Comparison of ENCODE assay signal across 8 cellular contexts in the genomic region with DNA sequence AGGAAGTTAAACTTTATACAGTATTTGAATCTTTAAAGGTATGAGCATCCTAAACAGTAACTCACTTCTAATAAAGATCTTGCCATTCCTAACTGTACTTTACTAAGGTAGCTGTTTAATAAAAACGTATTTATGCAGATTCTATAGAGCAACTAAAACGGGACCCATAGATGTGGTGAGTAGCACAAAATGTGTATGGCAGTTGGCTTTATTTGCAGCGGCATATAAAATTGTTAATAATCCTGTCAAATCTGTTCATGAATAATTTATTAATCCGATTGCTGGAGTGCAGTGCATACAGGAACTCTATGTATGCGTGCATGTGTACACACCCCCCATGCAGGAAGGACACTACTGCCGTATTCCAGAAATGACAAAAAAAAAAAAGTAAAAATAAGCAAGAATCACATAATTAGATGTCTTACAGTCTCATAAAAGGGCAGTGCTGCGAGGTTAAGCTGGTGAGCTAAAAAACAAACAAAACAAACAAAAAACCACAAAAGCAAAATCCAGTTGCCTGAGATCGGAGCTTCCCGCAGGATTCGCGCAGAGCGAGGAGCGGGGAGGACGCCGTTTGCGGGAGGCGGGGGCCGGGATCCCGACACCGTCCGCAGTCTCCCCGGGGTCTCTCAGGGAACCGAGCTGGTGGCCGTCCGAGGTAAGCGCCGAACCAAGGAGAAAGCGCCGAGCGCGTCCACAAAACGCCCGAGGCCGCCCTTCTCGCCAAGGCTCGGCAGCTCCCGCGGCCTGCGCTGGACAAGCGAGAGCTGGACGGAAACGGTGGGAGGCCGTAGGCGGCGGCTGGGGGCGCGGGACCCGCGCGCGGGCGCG. TPM values are rescaled to one million over a fixed set of nuclear protein-coding genes. Genes with fewer than 3 reads are reported as not detected.
A peak's percentile ranks its signal among the peaks of the same experiment; 100 is the strongest.
DNase-seq lines count a peak whose midpoint lies in the region; ATAC-seq and TF ChIP-seq lines count a peak whose summit lies in the region.

No MANE protein-coding gene starts in this region.

- TF ChIP-seq CTCF in AG04449 (IDR thresholded peaks at IDR 0.05; ENCODE audit: insufficient read depth, low read length, missing control alignments) (no peak), SK-N-SH (IDR thresholded peaks at IDR 0.05) (no peak), parathyroid adenoma (IDR thresholded peaks at IDR 0.05) (no peak)

- H3K4me2 ChIP-seq in SK-N-SH, result peak overlapping the region; percentile 91
- H3K4me2 ChIP-seq in parathyroid adenoma (ENCODE audit: low read length), result peak overlapping the region; percentile 66

- peaks cover 26% of the 10 kb centered on the region for H3K79me2 ChIP-seq in SK-N-SH (ENCODE audit: insufficient read depth)
- H3K79me2 ChIP-seq in parathyroid adenoma, result no peaks in the 10 kb centered on the region

- POLR2A ChIA-PET in AG04449 (lab: Yijun Ruan, JAX) (interaction anchor here (0.6 to 2.3 kb wide), 7 partner anchors 10 to 323 kb away, joined by 3 to 16 read pairs (median 6); no protein-coding TSS in a partner anchor), SK-N-SH (lab: Yijun Ruan, JAX) (interaction anchor here (0.5 to 2.2 kb wide), 11 partner anchors 9 to 784 kb away, joined by 3 to 38 read pairs (median 3); partner anchors contain the start of genes DNAJC1 and SPAG6)

- no peaks in the 10 kb centered on the region for H3K9me2 ChIP-seq in SK-N-SH

- DNase-seq in AG04449 (ENCODE audit: low read depth, low spot score) (no peak), SK-N-SH (peak; percentile 24), fibroblast of peridontal ligament (ENCODE audit: extremely low read depth) (peak; percentile 25), SW 1271 (lab: John Stamatoyannopoulos, UW) (no peak), GM19238 (ENCODE audit: insufficient read length, low spot score) (no peak)

- peak; percentile 21 for ATAC-seq in GM18861 (IDR thresholded peaks at IDR 0.05; ENCODE audit: unreplicated experiment)
- ATAC-seq in HG03064 (IDR thresholded peaks at IDR 0.05; ENCODE audit: low read depth, unreplicated experiment), result peak; percentile 13

- H3K4me3 ChIP-seq in AG04449 (ENCODE audit: low read depth, low read length) (peak overlapping the region; percentile 74), SK-N-SH (ENCODE audit: low read depth in 2 of 2, low read length in 1 of 2) (peak overlapping the region; percentile 57 to 93), parathyroid adenoma (ENCODE audit: low read depth, low read length) (peak overlapping the region; percentile 83)

- WGBS in SK-N-SH (ENCODE audit: low lambda C conversion rate), result 5% methylated on average over 18 of the region's 53 CpGs

- TF ChIP-seq EP300 in SK-N-SH (IDR thresholded peaks at IDR 0.05; ENCODE audit: borderline replicate concordance in 1 of 2, low read depth in 1 of 2, low read length in 1 of 2), result no peak

- CTCF ChIA-PET in AG04449 (lab: Yijun Ruan, JAX) (interaction anchor here (1.2 to 1.4 kb wide), 2 partner anchors 8 to 23 kb away, joined by 3 to 4 read pairs; no protein-coding TSS in a partner anchor), SK-N-SH (lab: Yijun Ruan, JAX) (interaction anchor here (0.7 to 1.8 kb wide), 11 partner anchors 25 to 1358 kb away, joined by 3 to 10 read pairs (median 3); no protein-coding TSS in a partner anchor)

- peaks cover 23% of the 10 kb centered on the region for H3F3A ChIP-seq in SK-N-SH (replicated peaks; ENCODE audit: insufficient read depth)

- H3K4me1 ChIP-seq in SK-N-SH (ENCODE audit: control insufficient read depth in 1 of 2, insufficient read depth in 2 of 2, low read depth in 1 of 2, low read length in 1 of 2) (peaks cover 5 to 14% of the 10 kb centered on the region in 2 experiments; a peak in 3 of 4 replicates), parathyroid adenoma (no peaks in the 10 kb centered on the region)

- H4K20me1 ChIP-seq in SK-N-SH (ENCODE audit: insufficient read depth), result no peaks in the 10 kb centered on the region

- no peak for TF ChIP-seq RAD21 in SK-N-SH (IDR thresholded peaks at IDR 0.05; ENCODE audit: low read length)

- H2AFZ ChIP-seq in SK-N-SH (ENCODE audit: low read depth), result peak overlapping the region; percentile 95
- peak overlapping the region; percentile 83 for H2AFZ ChIP-seq in parathyroid adenoma

- H3K27ac ChIP-seq in SK-N-SH (ENCODE audit: low read depth in 2 of 2, low read length in 1 of 2) (peak overlapping the region; percentile 81 to 96), parathyroid adenoma (peak overlapping the region; percentile 91)

- H3K27me3 ChIP-seq in SK-N-SH (ENCODE audit: insufficient read depth) (no peaks in the 10 kb centered on the region), parathyroid adenoma (ENCODE audit: control insufficient read depth, insufficient read depth, low read length) (no peaks in the 10 kb centered on the region)

- H3K36me3 ChIP-seq in SK-N-SH (replicated peaks in 1 of 2; ENCODE audit: control insufficient read depth in 1 of 2, insufficient read depth in 2 of 2, low read length in 1 of 2) (peaks cover 5 to 8% of the 10 kb centered on the region in 2 experiments), parathyroid adenoma (ENCODE audit: control insufficient read depth, insufficient read depth, low read length) (no peaks in the 10 kb centered on the region)

- H3K9me3 ChIP-seq in SK-N-SH (no peaks in the 10 kb centered on the region), parathyroid adenoma (ENCODE audit: control insufficient read depth, low read length) (no peaks in the 10 kb centered on the region)

- H3K9ac ChIP-seq in SK-N-SH, result peak overlapping the region; percentile 91
- peak overlapping the region; percentile 41 for H3K9ac ChIP-seq in parathyroid adenoma

TF ChIP-seq in SK-N-SH, 30 proteins besides CTCF, POLR2A, EP300 and RAD21:
- TF ChIP-seq MAX (IDR thresholded peaks at IDR 0.05; ENCODE audit: low read depth), result no peak
- TF ChIP-seq SIN3A (IDR thresholded peaks at IDR 0.05; ENCODE audit: borderline replicate concordance, low read depth, low read length), result 0 out of 2 replicates have a peak, but pooled peaks have one; percentile 7

RNA-seq across cellular contexts. Expression of gene COMMD3, which starts 0.5 kb away (rescaled TPM):
- 26.9 and 36.5 TPM in 2 replicates for polyA plus RNA-seq in SK-N-SH (2012; rRNA removed)
- 37.1 and 46.6 TPM in 2 replicates for polyA plus RNA-seq in SK-N-SH (2012; cell fraction: cytosol; rRNA removed)
- polyA plus RNA-seq in SK-N-SH (2012; cell fraction: nucleus; rRNA removed), result 33.7 and 52.1 TPM in 2 replicates

RNA-seq across cellular contexts. Expression of gene BMI1, which starts 5.2 kb away (rescaled TPM):
- 15.5 and 18.4 TPM in 2 replicates for polyA plus RNA-seq in SK-N-SH (2012; rRNA removed)
- 23.0 and 28.1 TPM in 2 replicates for polyA plus RNA-seq in SK-N-SH (2012; cell fraction: cytosol; rRNA removed)
- 17.9 and 31.5 TPM in 2 replicates for polyA plus RNA-seq in SK-N-SH (2012; cell fraction: nucleus; rRNA removed)

RNA-seq across cellular contexts. Expression of gene SPAG6, which starts 29.6 kb away (rescaled TPM):
- 0.54 and 0.77 TPM in 2 replicates for polyA plus RNA-seq in SK-N-SH (2012; rRNA removed)
- polyA plus RNA-seq in SK-N-SH (2012; cell fraction: cytosol; rRNA removed), result 0.89 and 1.1 TPM in 2 replicates
- 0.94 and 0.97 TPM in 2 replicates for polyA plus RNA-seq in SK-N-SH (2012; cell fraction: nucleus; rRNA removed)

Comparison
In these comparisons a context has a peak if more than half of its experiments do, and no peak if none do; other contexts are left out.
1. DNase-seq: peak in SK-N-SH (single experiment) and fibroblast of peridontal ligament (single experiment); none in AG04449 (single experiment), SW 1271 (0 of 2) and GM19238 (single experiment).
2. Peak in every context shown above with its lines, with median percentiles within 50 percentile points of each other: H3K4me3 ChIP-seq.